7 cellular contexts compared by ENCODE assay signal in genomic region chr11:120335928-120336640, GRCh38. TPM values are rescaled to one million over a fixed set of nuclear protein-coding genes. Genes with fewer than 3 reads are reported as not detected.
A peak's percentile ranks its signal among the peaks of the same experiment; 100 is the strongest.
DNase-seq lines count a peak whose midpoint lies in the region; ATAC-seq, FAIRE-seq and TF ChIP-seq lines count a peak whose summit lies in the region.

Gene ARHGEF12, plus strand, starts transcription at chr11:120336413. Its CDS starts 831 bp downstream, at chr11:120337244.

- FAIRE-seq in GM18507 (lab: Jason Lieb, UNC): peak; percentile 48

- peaks cover 0 to 85% (median 3%) of the 10 kb centered on the region in 7 donors for H3K27me3 ChIP-seq in spleen (replicated peaks in 1 of 7)

- TF ChIP-seq POLR2A in spleen (IDR thresholded peaks at IDR 0.05): peak in 1 of 3 donors; percentile 63

- peak in 3 of 11 experiments; percentile 4 to 15 (median 15) for TF ChIP-seq CTCF in spleen (IDR thresholded peaks at IDR 0.05 in 8 of 11, conservative IDR thresholded peaks at IDR 0.05 in 3 of 11)

- WGBS in spleen, 5 donors: 0 to 1% (median 0%) methylated on average over 61 to 92 of the region's 92 CpGs; no CpG with 5 or more reads in 1 of the 5 donors

- peak within 1 kb of the TSS; percentile 81 to 95 (median 91) for H3K27ac ChIP-seq in spleen

- no peaks in the 10 kb centered on the region for H3K36me3 ChIP-seq in spleen

- peaks cover 0 to 68% (median 45%) of the 10 kb centered on the region in 6 donors for H3K4me1 ChIP-seq in spleen

- no peaks in the 10 kb centered on the region for H3K9me3 ChIP-seq in spleen

- ATAC-seq in HG02973 (IDR thresholded peaks at IDR 0.05; ENCODE audit: unreplicated experiment): peak; percentile 50

- H3K4me3 ChIP-seq in spleen: peak within 1 kb of the TSS; percentile 73 to 94 (median 86)

- DNase-seq in GM18507 (ENCODE audit: extremely low spot score, insufficient read length, low read depth) (peak; percentile 88), NCI-H2171 treated with DMSO at 0.1 percent for 48 hours (lab: John Stamatoyannopoulos, UW) (peak; percentile 77), iris pigment epithelial cell (ENCODE audit: low read depth) (peak; percentile 99), spleen (peak; percentile 96)
- peak; percentile 36 for DNase-seq in activated CD4-positive, CD25-positive, alpha-beta regulatory T cell treated with anti-CD3 and anti-CD28 coated beads, Interleukin-2, amount 50 U/mL, for 16 hours (ENCODE audit: low read depth, low spot score)
- DNase-seq in central memory CD4-positive, alpha-beta T cell: peak; percentile 45

- intact Hi-C loops in spleen (cut with DNase I; ENCODE audit: low total_unique reads): loop anchor here (10.0 kb wide), 1 partner anchor 349 kb away; no protein-coding TSS in a partner anchor

RNA-seq across cellular contexts. Expression of gene ARHGEF12, which starts in this region (rescaled TPM):
- total RNA-seq in spleen: 100 to 1,000 TPM in 3 of 7 donors, 10 to 100 TPM in 4; 80.0 to 122 (median 96.0) TPM
- polyA plus RNA-seq in spleen: 10 to 100 TPM in 1 of 3 donors, 1 to 10 TPM in 2; 5.6 to 11.8 (median 5.7) TPM

Comparison
In these comparisons a context has a peak if more than half of its experiments do, and no peak if none do; other contexts are left out.
1. Peak in every context shown above with its lines: DNase-seq, ATAC-seq, H3K4me3 ChIP-seq and H3K27ac ChIP-seq.
2. DNase-seq: peak in every context shown above with its lines; median percentile 99 in iris pigment epithelial cell; 96 in spleen; 88 in GM18507; 77 in NCI-H2171 treated with DMSO at 0.1 percent for 48 hours; 45 in central memory CD4-positive, alpha-beta T cell; 36 in activated CD4-positive, CD25-positive, alpha-beta regulatory T cell treated with anti-CD3 and anti-CD28 coated beads, Interleukin-2, amount 50 U/mL, for 16 hours.